In the genomic region with DNA sequence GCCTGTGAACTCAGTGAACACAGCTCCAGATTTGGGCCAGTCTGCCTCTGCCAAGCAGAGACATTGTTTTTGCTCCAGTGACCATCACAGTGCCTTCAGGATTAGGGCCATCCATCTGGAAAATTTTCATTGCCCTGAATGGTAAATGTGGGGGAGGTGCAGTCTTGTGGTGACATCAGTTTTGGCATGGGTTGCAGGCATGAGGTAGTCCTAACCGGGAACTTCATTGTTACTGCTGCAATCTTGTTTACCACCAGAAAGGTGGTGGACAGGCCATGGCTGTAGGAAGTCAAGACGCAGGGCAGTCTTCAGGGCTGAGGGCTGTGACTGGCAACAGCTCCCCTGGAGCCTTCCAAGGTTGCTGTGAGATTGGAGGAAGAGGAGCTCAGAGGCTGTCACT, we compare ENCODE assay signal across 1 cellular context.
TF ChIP-seq lines count a peak whose summit lies in the region.

No MANE protein-coding gene starts in this region.

TF ChIP-seq in GM12878, 131 proteins besides CTCF, POLR2A, EP300 and RAD21:
- TF ChIP-seq DPF2 (IDR thresholded peaks at IDR 0.05), result 0 out of 2 replicates have a peak, but pooled peaks have one; percentile 6
- TF ChIP-seq HCFC1 (IDR thresholded peaks at IDR 0.05; ENCODE audit: low read length), result no peak
